ENCODE assay signal across 8 cellular contexts in the genomic region with DNA sequence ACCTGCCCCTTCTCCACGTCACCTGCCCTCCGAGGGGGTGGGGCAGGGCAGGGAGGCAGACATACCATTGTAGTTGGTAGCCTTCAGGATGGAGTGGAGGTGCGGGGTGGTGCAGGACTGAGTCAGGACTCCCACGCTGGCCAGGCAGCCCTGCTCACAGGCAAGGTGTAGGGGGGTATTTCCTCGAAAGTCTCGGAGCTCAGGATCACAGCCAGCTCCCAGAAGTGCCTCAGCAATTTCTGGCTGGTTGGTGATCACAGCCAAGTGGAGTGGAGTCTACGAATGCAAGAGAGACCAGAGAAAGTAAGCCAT. TPM values are rescaled to one million over a fixed set of nuclear protein-coding genes. Genes with fewer than 3 reads are reported as not detected.
DNase-seq lines count a peak whose midpoint lies in the region; ATAC-seq and TF ChIP-seq lines count a peak whose summit lies in the region.

No MANE protein-coding gene starts in this region.

- POLR2A ChIA-PET in naive thymus-derived CD8-positive, alpha-beta T cell (lab: Charles Lee), result interaction anchor here (0.5 to 9.2 kb wide), 29 partner anchors 8 to 849 kb away, joined by 3 to 245 read pairs (median 12); partner anchors contain the start of genes FAM177A1, PPP2R3C, PRORP and PSMA6

- H3K4me1 ChIP-seq in effector memory CD4-positive, alpha-beta T cell (ENCODE audit: control insufficient read depth, insufficient read depth, low read length, poor library complexity, severe bottlenecking), result peaks cover 49% of the 10 kb centered on the region

- H3K4me1 Mint-ChIP-seq in naive thymus-derived CD8-positive, alpha-beta T cell, result peaks cover 35 to 75% (median 69%) of the 10 kb centered on the region in 4 donors

- no peaks in the 10 kb centered on the region for H3K9me3 ChIP-seq in effector memory CD4-positive, alpha-beta T cell (ENCODE audit: control insufficient read depth, low read length)

- H3K36me3 ChIP-seq in effector memory CD4-positive, alpha-beta T cell (ENCODE audit: control insufficient read depth, insufficient read depth, low read length), result peaks cover 34% of the 10 kb centered on the region

- no peaks in the 10 kb centered on the region for H3K27me3 ChIP-seq in effector memory CD4-positive, alpha-beta T cell (replicated peaks; ENCODE audit: control insufficient read depth, insufficient read depth, low read length, poor library complexity, severe bottlenecking)

- peak overlapping the region; percentile 54 for H3K4me3 ChIP-seq in GM12865 (ENCODE audit: low read depth, low read length)
- peak overlapping the region; percentile 81 for H3K4me3 ChIP-seq in effector memory CD4-positive, alpha-beta T cell (ENCODE audit: insufficient read depth, low read depth, low read length, poor library complexity, severe bottlenecking)

- peaks cover 0 to 53% (median 32%) of the 10 kb centered on the region in 3 donors for H3K36me3 Mint-ChIP-seq in naive thymus-derived CD8-positive, alpha-beta T cell

- no peaks in the 10 kb centered on the region for H3K9me3 Mint-ChIP-seq in naive thymus-derived CD8-positive, alpha-beta T cell

- H3K4me3 Mint-ChIP-seq in naive thymus-derived CD8-positive, alpha-beta T cell, result peak overlapping the region; percentile 90 to 98 (median 94)

- no peaks in the 10 kb centered on the region for H3K27me3 Mint-ChIP-seq in naive thymus-derived CD8-positive, alpha-beta T cell

- TF ChIP-seq CTCF in GM12865 (IDR thresholded peaks at IDR 0.05; ENCODE audit: insufficient read depth, low read depth, low read length, missing control alignments), result no peak

- DNase-seq in GM12865 (ENCODE audit: low read depth) (peak; percentile 50), ureter (ENCODE audit: low spot score) (peak; percentile 56), NCI-H510A treated with DMSO at 0.1 percent for 48 hours (lab: John Stamatoyannopoulos, UW) (no peak)
- peak; percentile 68 for DNase-seq in activated CD4-positive, alpha-beta T cell treated with anti-CD3 and anti-CD28 coated beads for 48 hours
- peak in 2 of 3 donors; percentile 27 to 29 for DNase-seq in effector memory CD4-positive, alpha-beta T cell
- DNase-seq in naive thymus-derived CD8-positive, alpha-beta T cell, result peak in 5 of 10 donors; percentile 14 to 33 (median 20)

- no peak for ATAC-seq in naive thymus-derived CD8-positive, alpha-beta T cell
- ATAC-seq in GM21423 (IDR thresholded peaks at IDR 0.05; ENCODE audit: unreplicated experiment), result no peak
- ATAC-seq in GM21737 (IDR thresholded peaks at IDR 0.05; ENCODE audit: unreplicated experiment), result no peak

- H3K27ac ChIP-seq in effector memory CD4-positive, alpha-beta T cell (ENCODE audit: insufficient read depth, low read length, poor library complexity, severe bottlenecking), result peak overlapping the region; percentile 100

- H3K27ac Mint-ChIP-seq in naive thymus-derived CD8-positive, alpha-beta T cell, result peak overlapping the region; percentile 93 to 100 (median 99)

RNA-seq across cellular contexts. Expression of gene NFKBIA, which starts 1.5 kb away (rescaled TPM):
- 100 to 1,000 TPM; 199 to 214 TPM for total RNA-seq in naive thymus-derived CD8-positive, alpha-beta T cell
- 100 to 1,000 TPM; 194 to 328 (median 198) TPM for polyA plus RNA-seq in naive thymus-derived CD8-positive, alpha-beta T cell
- total RNA-seq in ureter, result 152 TPM
